Comparison of ENCODE assay signal across 1 cellular context in the genomic region with DNA sequence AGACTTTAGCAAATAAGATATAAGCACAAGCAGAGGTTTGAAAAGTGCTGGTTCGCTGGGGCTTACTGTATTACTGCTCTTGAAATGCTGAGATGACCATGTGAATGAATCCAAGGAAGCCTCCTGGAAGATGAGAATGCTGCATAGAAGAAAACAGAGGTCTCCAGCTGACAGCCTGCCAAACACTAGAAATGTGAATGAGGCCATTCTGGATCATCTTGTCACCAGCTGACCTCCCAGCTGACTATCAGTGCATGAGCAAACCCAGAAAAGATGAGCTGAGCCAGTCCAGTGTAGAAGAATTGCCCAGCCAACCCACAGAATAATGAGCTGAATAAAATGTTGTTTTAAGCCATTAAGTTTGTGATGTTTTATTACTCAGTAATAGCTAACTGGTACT.
TF ChIP-seq lines count a peak whose summit lies in the region.

No MANE protein-coding gene starts in this region.

TF ChIP-seq in A549, 52 proteins besides CTCF, POLR2A, EP300 and RAD21 (continued from another document):
- TF ChIP-seq, protein P1, sequence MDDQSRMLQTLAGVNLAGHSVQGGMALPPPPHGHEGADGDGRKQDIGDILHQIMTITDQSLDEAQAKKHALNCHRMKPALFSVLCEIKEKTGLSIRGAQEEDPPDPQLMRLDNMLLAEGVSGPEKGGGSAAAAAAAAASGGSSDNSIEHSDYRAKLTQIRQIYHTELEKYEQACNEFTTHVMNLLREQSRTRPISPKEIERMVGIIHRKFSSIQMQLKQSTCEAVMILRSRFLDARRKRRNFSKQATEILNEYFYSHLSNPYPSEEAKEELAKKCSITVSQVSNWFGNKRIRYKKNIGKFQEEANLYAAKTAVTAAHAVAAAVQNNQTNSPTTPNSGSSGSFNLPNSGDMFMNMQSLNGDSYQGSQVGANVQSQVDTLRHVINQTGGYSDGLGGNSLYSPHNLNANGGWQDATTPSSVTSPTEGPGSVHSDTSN (IDR thresholded peaks at IDR 0.05), result no peak
- TF ChIP-seq TP53 (CRISPR knock-in tag; IDR thresholded peaks at IDR 0.05), result no peak
- TF ChIP-seq TFCP2L1 (CRISPR knock-in tag; IDR thresholded peaks at IDR 0.05), result no peak
- TF ChIP-seq, protein P2, sequence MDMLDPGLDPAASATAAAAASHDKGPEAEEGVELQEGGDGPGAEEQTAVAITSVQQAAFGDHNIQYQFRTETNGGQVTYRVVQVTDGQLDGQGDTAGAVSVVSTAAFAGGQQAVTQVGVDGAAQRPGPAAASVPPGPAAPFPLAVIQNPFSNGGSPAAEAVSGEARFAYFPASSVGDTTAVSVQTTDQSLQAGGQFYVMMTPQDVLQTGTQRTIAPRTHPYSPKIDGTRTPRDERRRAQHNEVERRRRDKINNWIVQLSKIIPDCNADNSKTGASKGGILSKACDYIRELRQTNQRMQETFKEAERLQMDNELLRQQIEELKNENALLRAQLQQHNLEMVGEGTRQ (IDR thresholded peaks at IDR 0.05), result no peak
- no peak for TF ChIP-seq MYC (IDR thresholded peaks at IDR 0.05; ENCODE audit: borderline replicate concordance, low read length)
- no peak for TF ChIP-seq ZNF302 (CRISPR knock-in tag; IDR thresholded peaks at IDR 0.05)
- TF ChIP-seq KDM1A (IDR thresholded peaks at IDR 0.05; ENCODE audit: low read depth), result no peak
- TF ChIP-seq, protein P3, sequence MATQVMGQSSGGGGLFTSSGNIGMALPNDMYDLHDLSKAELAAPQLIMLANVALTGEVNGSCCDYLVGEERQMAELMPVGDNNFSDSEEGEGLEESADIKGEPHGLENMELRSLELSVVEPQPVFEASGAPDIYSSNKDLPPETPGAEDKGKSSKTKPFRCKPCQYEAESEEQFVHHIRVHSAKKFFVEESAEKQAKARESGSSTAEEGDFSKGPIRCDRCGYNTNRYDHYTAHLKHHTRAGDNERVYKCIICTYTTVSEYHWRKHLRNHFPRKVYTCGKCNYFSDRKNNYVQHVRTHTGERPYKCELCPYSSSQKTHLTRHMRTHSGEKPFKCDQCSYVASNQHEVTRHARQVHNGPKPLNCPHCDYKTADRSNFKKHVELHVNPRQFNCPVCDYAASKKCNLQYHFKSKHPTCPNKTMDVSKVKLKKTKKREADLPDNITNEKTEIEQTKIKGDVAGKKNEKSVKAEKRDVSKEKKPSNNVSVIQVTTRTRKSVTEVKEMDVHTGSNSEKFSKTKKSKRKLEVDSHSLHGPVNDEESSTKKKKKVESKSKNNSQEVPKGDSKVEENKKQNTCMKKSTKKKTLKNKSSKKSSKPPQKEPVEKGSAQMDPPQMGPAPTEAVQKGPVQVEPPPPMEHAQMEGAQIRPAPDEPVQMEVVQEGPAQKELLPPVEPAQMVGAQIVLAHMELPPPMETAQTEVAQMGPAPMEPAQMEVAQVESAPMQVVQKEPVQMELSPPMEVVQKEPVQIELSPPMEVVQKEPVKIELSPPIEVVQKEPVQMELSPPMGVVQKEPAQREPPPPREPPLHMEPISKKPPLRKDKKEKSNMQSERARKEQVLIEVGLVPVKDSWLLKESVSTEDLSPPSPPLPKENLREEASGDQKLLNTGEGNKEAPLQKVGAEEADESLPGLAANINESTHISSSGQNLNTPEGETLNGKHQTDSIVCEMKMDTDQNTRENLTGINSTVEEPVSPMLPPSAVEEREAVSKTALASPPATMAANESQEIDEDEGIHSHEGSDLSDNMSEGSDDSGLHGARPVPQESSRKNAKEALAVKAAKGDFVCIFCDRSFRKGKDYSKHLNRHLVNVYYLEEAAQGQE (IDR thresholded peaks at IDR 0.05), result no peak
- no peak for TF ChIP-seq RARB (CRISPR knock-in tag; IDR thresholded peaks at IDR 0.05)
